8 cellular contexts compared by ENCODE assay signal in the genomic region with DNA sequence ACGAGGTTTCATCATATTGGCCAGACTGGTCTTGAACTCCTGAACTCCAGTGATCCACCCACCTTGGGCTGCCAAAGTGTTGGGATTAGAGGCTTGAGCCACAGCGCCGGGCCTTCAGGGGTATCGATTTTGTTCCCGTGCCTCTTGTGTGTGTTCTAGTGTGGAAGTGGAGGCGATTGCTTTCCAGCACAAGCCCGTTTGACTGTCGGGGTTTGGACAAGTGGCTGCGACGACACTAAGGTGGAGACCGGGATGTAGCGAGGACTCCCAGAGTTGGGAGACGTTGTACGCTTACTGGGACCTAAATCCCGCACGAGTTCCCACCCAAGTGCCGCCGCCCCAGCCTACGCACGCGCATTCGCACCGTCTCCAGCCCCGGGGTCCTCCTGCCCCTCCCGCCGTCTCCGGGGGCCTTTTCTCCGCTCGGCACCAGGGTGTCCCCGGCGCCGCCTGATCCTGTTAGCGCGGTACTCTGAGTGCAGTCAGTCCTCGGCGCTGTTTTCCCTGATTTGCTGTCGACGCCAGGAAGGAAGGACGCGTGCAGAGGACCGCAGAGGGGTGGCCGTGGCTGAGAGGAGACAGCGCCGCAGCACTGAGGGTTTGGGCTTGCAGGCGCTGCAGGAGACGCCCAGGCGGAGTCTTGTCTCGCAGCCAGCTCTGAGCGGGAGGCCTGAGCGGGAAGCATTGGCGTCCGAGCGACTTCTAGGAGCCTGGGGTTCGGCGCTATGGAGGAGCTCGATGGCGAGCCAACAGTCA. TPM values are rescaled to one million over a fixed set of nuclear protein-coding genes. Genes with fewer than 3 reads are reported as not detected.
DNase-seq lines count a peak whose midpoint lies in the region; ATAC-seq and TF ChIP-seq lines count a peak whose summit lies in the region.

A gene with protein sequence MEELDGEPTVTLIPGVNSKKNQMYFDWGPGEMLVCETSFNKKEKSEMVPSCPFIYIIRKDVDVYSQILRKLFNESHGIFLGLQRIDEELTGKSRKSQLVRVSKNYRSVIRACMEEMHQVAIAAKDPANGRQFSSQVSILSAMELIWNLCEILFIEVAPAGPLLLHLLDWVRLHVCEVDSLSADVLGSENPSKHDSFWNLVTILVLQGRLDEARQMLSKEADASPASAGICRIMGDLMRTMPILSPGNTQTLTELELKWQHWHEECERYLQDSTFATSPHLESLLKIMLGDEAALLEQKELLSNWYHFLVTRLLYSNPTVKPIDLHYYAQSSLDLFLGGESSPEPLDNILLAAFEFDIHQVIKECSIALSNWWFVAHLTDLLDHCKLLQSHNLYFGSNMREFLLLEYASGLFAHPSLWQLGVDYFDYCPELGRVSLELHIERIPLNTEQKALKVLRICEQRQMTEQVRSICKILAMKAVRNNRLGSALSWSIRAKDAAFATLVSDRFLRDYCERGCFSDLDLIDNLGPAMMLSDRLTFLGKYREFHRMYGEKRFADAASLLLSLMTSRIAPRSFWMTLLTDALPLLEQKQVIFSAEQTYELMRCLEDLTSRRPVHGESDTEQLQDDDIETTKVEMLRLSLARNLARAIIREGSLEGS (plus strand): TSS at position 643 of the 756 bp plus-strand sequence. CDS start 83 bp downstream, at position 726.

- no peak for TF ChIP-seq CTCF in AG09319 (IDR thresholded peaks at IDR 0.05; ENCODE audit: low read depth, low read length)

- peak; percentile 71 for ATAC-seq in HG03520 (IDR thresholded peaks at IDR 0.05; ENCODE audit: unreplicated experiment)
- ATAC-seq in left lobe of liver: peak; percentile 89

- DNase-seq in AG09319 (ENCODE audit: extremely low read depth, low read depth) (peak; percentile 79), GM19238 (ENCODE audit: insufficient read length, low spot score) (peak; percentile 96), NCI-H748 (lab: John Stamatoyannopoulos, UW; ENCODE audit: unreplicated experiment) (peak; percentile 92), dedifferentiated amniotic fluid mesenchymal stem cell (ENCODE audit: extremely low spot score) (peak; percentile 91), left lobe of liver (ENCODE audit: low spot score) (peak; percentile 93)
- DNase-seq in activated CD4-positive, alpha-beta T cell treated with anti-CD3 and anti-CD28 coated beads, Interleukin-2, amount 50 U/mL, for 1 hour: peak; percentile 91
- DNase-seq in stimulated activated CD4-positive, alpha-beta T cell treated with anti-CD3 and anti-CD28 coated beads, Interleukin-2, amount 100 ng/mL, for 24 hours: peak; percentile 95

RNA-seq across cellular contexts. Expression of the gene that starts here (rescaled TPM):
- 33.8 TPM for total RNA-seq in left lobe of liver

Comparison
In these comparisons a context has a peak if more than half of its experiments do, and no peak if none do; other contexts are left out.
1. Peak in every context shown above with its lines: DNase-seq and ATAC-seq.